ENCODE assay signal across 9 cellular contexts in the genomic region with DNA sequence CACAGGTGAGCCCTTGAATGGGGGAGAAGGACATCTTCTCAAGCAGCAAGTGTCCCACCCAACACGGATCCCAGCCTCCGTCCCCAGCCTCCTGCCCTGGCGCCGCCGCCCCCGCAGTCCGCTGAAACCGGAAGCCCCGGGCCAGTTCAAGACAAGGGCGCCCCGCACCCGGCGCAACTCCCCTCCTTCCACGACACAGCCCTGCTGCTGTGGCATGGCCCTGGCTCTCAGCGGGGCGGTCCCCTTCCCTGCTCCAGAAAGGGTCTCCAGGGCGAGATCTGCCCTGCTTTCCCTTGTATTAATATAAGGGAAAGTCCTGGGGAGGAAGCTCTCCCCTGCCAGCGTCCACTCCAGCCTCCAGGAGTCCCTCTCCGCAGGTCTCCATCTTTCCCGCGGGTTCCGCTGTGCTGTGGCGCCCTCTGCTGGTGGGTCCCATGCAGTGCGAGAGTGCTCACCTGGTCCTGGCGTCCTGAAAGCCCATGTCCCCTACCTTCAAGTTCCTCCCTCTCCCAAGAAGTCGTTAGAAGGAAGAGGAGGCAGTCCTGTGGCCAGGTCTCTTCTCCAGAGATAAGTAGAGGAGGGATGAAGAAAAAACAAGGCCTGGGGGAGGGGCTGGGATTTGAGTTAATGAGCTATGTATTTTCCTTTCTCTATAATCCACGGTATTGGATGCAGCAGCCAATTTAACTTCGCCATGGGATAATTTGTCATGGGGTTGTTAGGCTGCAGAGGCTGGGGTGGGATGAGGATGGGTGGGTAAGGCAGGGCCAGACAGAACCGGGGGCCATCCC.
DNase-seq lines count a peak whose midpoint lies in the region; ATAC-seq and TF ChIP-seq lines count a peak whose summit lies in the region.
"Had no signal": no experiment of that assay in that cellular context is flagged by ENCODE, and none has a peak within 500 bp of the region (broad histone marks: within the 10 kb centered on the region; RNA-seq: fewer than 3 reads in every experiment).

No MANE protein-coding gene starts in this region.

- peak in 4 of 7 experiments; percentile 21 to 55 (median 38) for DNase-seq in CD8-positive, alpha-beta T cell
- DNase-seq in HL-60 (ENCODE audit: low read depth in 1 of 2, low spot score in 1 of 2) (peak; percentile 40 to 56), PC-9 (peak in 1 of 2 experiments; percentile 25), iPS DF 6.9 (ENCODE audit: low read depth, low spot score) (peak; percentile 71), KG1 (lab: John Stamatoyannopoulos, UW) (no peak)
- DNase-seq in activated naive CD4-positive, alpha-beta T cell treated with anti-CD3 and anti-CD28 coated beads for 36 hours, result peak; percentile 71
- DNase-seq in stimulated activated CD8-positive, alpha-beta memory T cell treated with anti-CD3 and anti-CD28 coated beads, Interleukin-15, amount 100 ng/mL, for 24 hours (ENCODE audit: low read depth), result peak; percentile 26
- DNase-seq: left cardiac atrium had no signal

- peaks cover 33% of the 10 kb centered on the region for H3K27me3 Mint-ChIP-seq in CD8-positive, alpha-beta T cell (ENCODE audit: low read depth)
- peaks cover 12% of the 10 kb centered on the region for H3K27me3 Mint-ChIP-seq in activated naive CD4-positive, alpha-beta T cell treated with anti-CD3 and anti-CD28 coated beads for 36 hours (ENCODE audit: low read depth)

- no peak for ATAC-seq in CD8-positive, alpha-beta T cell
- ATAC-seq in GM19395 (IDR thresholded peaks at IDR 0.05; ENCODE audit: unreplicated experiment), result no peak

- no peaks in the 10 kb centered on the region for H3K79me2 ChIP-seq in PC-9 (ENCODE audit: low read depth)

- H3K9me3 ChIP-seq in CD8-positive, alpha-beta T cell (ENCODE audit: low read length), result no peaks in the 10 kb centered on the region
- H3K9me3 ChIP-seq in PC-9 (ENCODE audit: insufficient read depth, low read depth), result peaks cover 5% of the 10 kb centered on the region; the same call in 1 of the 2 replicates
- no peaks in the 10 kb centered on the region for H3K9me3 ChIP-seq in iPS DF 6.9 (ENCODE audit: control insufficient read depth, insufficient read depth, low read length)

- H3F3A ChIP-seq in PC-9 (ENCODE audit: insufficient read depth, low read depth), result no peaks in the 10 kb centered on the region; the same call in 1 of the 2 replicates

- no peak overlapping the region for H2AFZ ChIP-seq in PC-9

- no peaks in the 10 kb centered on the region for H3K27me3 ChIP-seq in CD8-positive, alpha-beta T cell (ENCODE audit: insufficient read depth, low read length)
- H3K27me3 ChIP-seq in HL-60 (ENCODE audit: insufficient read depth, poor library complexity, severe bottlenecking), result no peaks in the 10 kb centered on the region
- H3K27me3 ChIP-seq in PC-9 (ENCODE audit: insufficient read depth, low read depth), result peaks cover 17% of the 10 kb centered on the region
- no peaks in the 10 kb centered on the region for H3K27me3 ChIP-seq in iPS DF 6.9 (ENCODE audit: control insufficient read depth, insufficient read depth, low read length)

- H3K4me2 ChIP-seq in PC-9, result no peak overlapping the region

- CTCF ChIA-PET in CD8-positive, alpha-beta T cell (lab: Charles Lee), result interaction anchor here (0.9 to 1.6 kb wide), 3 partner anchors 16 to 31 kb away, joined by 3 to 9 read pairs (median 4); no protein-coding TSS in a partner anchor
- CTCF ChIA-PET in PC-9 (lab: Charles Lee), result interaction anchor here (0.6 kb wide), 2 partner anchors 941 to 1084 kb away, joined by 3 to 6 read pairs; no protein-coding TSS in a partner anchor
- CTCF ChIA-PET in activated naive CD4-positive, alpha-beta T cell treated with anti-CD3 and anti-CD28 coated beads for 36 hours (lab: Charles Lee), result interaction anchor here (0.8 to 2.3 kb wide), 14 partner anchors 9 to 1009 kb away, joined by 3 to 8 read pairs (median 5); no protein-coding TSS in a partner anchor

- intact Hi-C loops in CD8-positive, alpha-beta T cell (cut with DNase I, micrococcal nuclease), result no loop called here
- intact Hi-C loops in PC-9 (cut with micrococcal nuclease; ENCODE audit: unreplicated experiment), result no loop called here
- intact Hi-C loops in activated naive CD4-positive, alpha-beta T cell treated with anti-CD3 and anti-CD28 coated beads for 36 hours (cut with micrococcal nuclease), result loop anchor here (10.0 kb wide), 1 partner anchor 490 kb away; no protein-coding TSS in a partner anchor

- H3K4me1 Mint-ChIP-seq in CD8-positive, alpha-beta T cell (ENCODE audit: low read depth), result no peaks in the 10 kb centered on the region
- no peaks in the 10 kb centered on the region for H3K4me1 Mint-ChIP-seq in activated naive CD4-positive, alpha-beta T cell treated with anti-CD3 and anti-CD28 coated beads for 36 hours (ENCODE audit: low read depth)

- POLR2A ChIA-PET in CD8-positive, alpha-beta T cell (lab: Charles Lee), result no interaction called here
- POLR2A ChIA-PET in PC-9 (lab: Charles Lee; ENCODE audit: unreplicated experiment), result no interaction called here

- peak; percentile 60 for TF ChIP-seq CTCF in CD8-positive, alpha-beta T cell (IDR thresholded peaks at IDR 0.05)
- TF ChIP-seq CTCF in HL-60 (IDR thresholded peaks at IDR 0.05; ENCODE audit: insufficient read depth, low read length) (peak; percentile 99), PC-9 (conservative IDR thresholded peaks at IDR 0.05) (peak; percentile 79)

- no TSS peak for BruUV-seq in PC-9 (replicated peaks; lab: Mats Ljungman, UMichigan)

- no peaks in the 10 kb centered on the region for H3K9me2 ChIP-seq in PC-9 (ENCODE audit: insufficient read depth)

- no peaks in the 10 kb centered on the region for H4K20me1 ChIP-seq in PC-9 (ENCODE audit: insufficient read depth)

- H3K9me3 Mint-ChIP-seq in CD8-positive, alpha-beta T cell, result peaks cover 8% of the 10 kb centered on the region
- H3K9me3 Mint-ChIP-seq in activated naive CD4-positive, alpha-beta T cell treated with anti-CD3 and anti-CD28 coated beads for 36 hours, result peaks cover 2% of the 10 kb centered on the region

- no peak overlapping the region for H3K27ac ChIP-seq in CD8-positive, alpha-beta T cell (ENCODE audit: low read depth, low read length)
- H3K27ac ChIP-seq in HL-60 (replicated peaks) (no peak overlapping the region), PC-9 (no peak overlapping the region), iPS DF 6.9 (ENCODE audit: low read length) (no peak overlapping the region)

- H3K4me3 ChIP-seq in CD8-positive, alpha-beta T cell (ENCODE audit: low read depth, low read length), result no peak overlapping the region
- H3K4me3 ChIP-seq in HL-60 (replicated peaks; ENCODE audit: insufficient read depth, low read length) (no peak overlapping the region), PC-9 (no peak overlapping the region), iPS DF 6.9 (ENCODE audit: low read length) (no peak overlapping the region)

- H3K4me3 Mint-ChIP-seq in CD8-positive, alpha-beta T cell, result no peak overlapping the region
- no peak overlapping the region for H3K4me3 Mint-ChIP-seq in activated naive CD4-positive, alpha-beta T cell treated with anti-CD3 and anti-CD28 coated beads for 36 hours

- no peaks in the 10 kb centered on the region for H3K4me1 ChIP-seq in CD8-positive, alpha-beta T cell (ENCODE audit: insufficient read depth, low read length)
- H3K4me1 ChIP-seq in PC-9 (replicated peaks; ENCODE audit: insufficient read depth), result no peaks in the 10 kb centered on the region
- H3K4me1 ChIP-seq in iPS DF 6.9 (ENCODE audit: control insufficient read depth, insufficient read depth, low read length), result no peaks in the 10 kb centered on the region

- no peak overlapping the region for H3K27ac Mint-ChIP-seq in CD8-positive, alpha-beta T cell
- no peak overlapping the region for H3K27ac Mint-ChIP-seq in activated naive CD4-positive, alpha-beta T cell treated with anti-CD3 and anti-CD28 coated beads for 36 hours

- H3K36me3 Mint-ChIP-seq in CD8-positive, alpha-beta T cell, result no peaks in the 10 kb centered on the region
- H3K36me3 Mint-ChIP-seq in activated naive CD4-positive, alpha-beta T cell treated with anti-CD3 and anti-CD28 coated beads for 36 hours (ENCODE audit: low read depth), result no peaks in the 10 kb centered on the region

- H3K36me3 ChIP-seq in CD8-positive, alpha-beta T cell (ENCODE audit: insufficient read depth, low read length), result no peaks in the 10 kb centered on the region
- no peaks in the 10 kb centered on the region for H3K36me3 ChIP-seq in PC-9 (ENCODE audit: low read depth)
- H3K36me3 ChIP-seq in iPS DF 6.9 (ENCODE audit: control insufficient read depth, insufficient read depth, low read length), result no peaks in the 10 kb centered on the region

- WGBS in iPS DF 6.9 (ENCODE audit: insufficient coverage, insufficient read length), result no CpG with 5 or more reads among the region's 29 CpGs
